ENCODE assay signal across 23 cellular contexts in the genomic region with DNA sequence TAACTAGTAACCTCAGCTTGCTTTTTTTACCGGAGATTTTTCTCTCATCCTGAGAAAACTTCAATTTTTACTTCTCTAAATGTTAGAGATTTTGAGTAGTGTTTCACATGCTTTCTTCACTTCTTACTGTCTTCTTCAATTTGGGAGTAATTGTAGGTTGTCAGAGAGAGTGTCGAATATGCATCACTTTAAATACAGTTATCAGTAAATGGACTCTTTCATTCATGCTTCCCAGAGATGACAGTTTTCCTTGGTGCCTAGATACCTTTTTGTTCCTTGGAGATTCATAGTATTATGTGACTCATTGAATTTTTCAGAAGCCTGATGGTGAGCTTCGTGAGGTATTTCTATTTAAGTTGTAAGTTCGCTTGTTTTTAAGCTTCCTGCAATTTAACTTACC.
"Had no signal": no experiment of that assay in that cellular context is flagged by ENCODE, and none has a peak within 500 bp of the region (broad histone marks: within the 10 kb centered on the region; RNA-seq: fewer than 3 reads in every experiment).

No MANE protein-coding gene starts in this region.

- H3K4me2 ChIP-seq: SK-N-SH had no signal

- H3K27ac Mint-ChIP-seq: T-cell had no signal

- H3K36me3 ChIP-seq: MG63 had no signal

- H3K27me3 Mint-ChIP-seq: T-cell had no signal

- H3K4me3 Mint-ChIP-seq: T-cell had no signal

- H3K9ac ChIP-seq: SK-N-SH had no signal

- H3K4me3 ChIP-seq: MG63 had no signal

- DNase-seq: IMR-90, Karpas-422, KG1, MG63, NCI-H1092, NCI-H1105 treated with DMSO at 0.1 percent for 48 hours, NCI-H1436, NCI-H187, NCI-H2029, NCI-H2081 treated with DMSO at 0.1 percent for 48 hours, NCI-H2171, NCI-H446, NCI-H510A, NCI-H524 treated with DMSO at 0.1 percent for 48 hours, NCI-H69, NCI-H774, SHP77, SK-N-SH, SW 1271, T-cell had no signal

- H3K27ac ChIP-seq: RWPE1 had no signal

- FAIRE-seq: HepG2 had no signal

- ATAC-seq: HepG2, Panc1, T-cell had no signal

- H3K27me3 ChIP-seq: MG63 had no signal
